18 cellular contexts compared by ENCODE assay signal in the genomic region with DNA sequence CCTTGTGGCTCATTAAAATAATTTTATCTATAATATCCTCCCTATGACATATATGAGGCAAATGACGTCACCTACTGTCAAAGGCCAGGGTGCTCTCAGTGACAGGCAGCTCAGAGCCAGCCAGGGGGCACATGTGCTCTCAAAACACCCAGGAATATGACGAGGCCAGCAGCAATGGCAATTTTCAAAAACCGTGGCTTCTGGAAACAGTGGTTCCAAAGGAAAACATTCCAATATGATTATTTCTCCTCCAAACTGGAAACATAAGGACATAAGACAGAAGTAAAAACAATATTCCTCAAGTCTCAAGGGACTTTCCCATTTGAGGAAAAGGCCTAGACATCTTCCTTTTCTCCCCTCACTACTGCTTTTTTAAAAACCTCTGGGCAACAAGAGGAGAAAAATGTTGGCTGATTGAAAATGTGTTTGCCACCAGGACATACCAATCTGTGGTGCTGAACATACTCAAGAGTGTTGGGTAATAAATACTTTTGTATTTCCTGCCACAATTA. TPM values are rescaled to one million over a fixed set of nuclear protein-coding genes. Genes with fewer than 3 reads are reported as not detected.
DNase-seq lines count a peak whose midpoint lies in the region; ATAC-seq and TF ChIP-seq lines count a peak whose summit lies in the region.
"Had no signal": no experiment of that assay in that cellular context is flagged by ENCODE, and none has a peak within 500 bp of the region (broad histone marks: within the 10 kb centered on the region; RNA-seq: fewer than 3 reads in every experiment).

No MANE protein-coding gene starts in this region.

- no peak for DNase-seq in left ventricle myocardium inferior
- DNase-seq in Right ventricle myocardium superior = no peak
- DNase-seq in adipocyte (ENCODE audit: low read depth) = peak; percentile 79
- peak; percentile 25 to 61 for DNase-seq in fibroblast of lung (ENCODE audit: low read depth in 2 of 2)
- no peak for DNase-seq in stomach
- no peak for DNase-seq in mucosa of descending colon
- DNase-seq in sciatic nerve (ENCODE audit: low spot score) = no peak
- DNase-seq: activated CD8-positive, alpha-beta memory T cell treated with anti-CD3 and anti-CD28 coated beads, Interleukin-2, amount 10 ng/mL, durations not matched to agents 7 days and 5 days; activated gamma-delta T cell treated with Interleukin-2 at 50 U/mL for 16 hours; H7; NCI-H1092; NCI-H2171 treated with DMSO at 0.1 percent for 48 hours; NCI-H774 had no signal

- H3K27me3 ChIP-seq in left ventricle myocardium inferior (ENCODE audit: low read depth) (no peaks in the 10 kb centered on the region), adipocyte (replicated peaks; ENCODE audit: control insufficient read depth, insufficient read depth, low read length) (no peaks in the 10 kb centered on the region), fibroblast of lung (ENCODE audit: control insufficient read depth, insufficient read depth, low read length) (no peaks in the 10 kb centered on the region), stomach (no peaks in the 10 kb centered on the region)

- 46 to 68% (median 53%) methylated on average over 3 of the region's 3 CpGs for WGBS in stomach, 5 donors

- ATAC-seq in Right ventricle myocardium superior (ENCODE audit: poor library complexity) (no peak), HG03354 (IDR thresholded peaks at IDR 0.05; ENCODE audit: poor library complexity, severe bottlenecking, unreplicated experiment) (no peak), mucosa of descending colon (no peak), sciatic nerve (no peak)
- ATAC-seq: A549; activated CD4-positive, CD25-positive, alpha-beta regulatory T cell treated with anti-CD3 and anti-CD28 coated beads, Interleukin-2, amount 50 U/mL, for 24 hours; activated CD8-positive, alpha-beta memory T cell treated with anti-CD3 and anti-CD28 coated beads, Interleukin-2, amount 10 ng/mL, durations not matched to agents 7 days and 5 days; Panc1 had no signal

- H4K20me1 ChIP-seq in fibroblast of lung (ENCODE audit: control insufficient read depth, extremely low read depth, insufficient read depth, low read length) = no peaks in the 10 kb centered on the region

- no peak for TF ChIP-seq EP300 in stomach (IDR thresholded peaks at IDR 0.05)

- intact Hi-C loops in left ventricle myocardium inferior (cut with micrococcal nuclease) = no loop called here
- intact Hi-C loops in Right ventricle myocardium superior (cut with DNase I) = no loop called here
- intact Hi-C loops in stomach (cut with DNase I; ENCODE audit: low total_unique reads) = no loop called here
- intact Hi-C loops in mucosa of descending colon (cut with DNase I, micrococcal nuclease) = no loop called here
- intact Hi-C loops in sciatic nerve (cut with DNase I) = no loop called here

- H3K9me3 ChIP-seq in left ventricle myocardium inferior (replicated peaks) = no peaks in the 10 kb centered on the region
- no peaks in the 10 kb centered on the region for H3K9me3 ChIP-seq in adipocyte (ENCODE audit: control insufficient read depth, low read length)
- no peaks in the 10 kb centered on the region for H3K9me3 ChIP-seq in fibroblast of lung (ENCODE audit: control insufficient read depth, insufficient read depth, low read depth, low read length)
- no peaks in the 10 kb centered on the region for H3K9me3 ChIP-seq in stomach
- no peaks in the 10 kb centered on the region for H3K9me3 ChIP-seq in mucosa of descending colon
- H3K9me3 ChIP-seq: A549 had no signal

- H3K4me1 ChIP-seq in left ventricle myocardium inferior = peaks cover 76% of the 10 kb centered on the region
- peaks cover 3% of the 10 kb centered on the region for H3K4me1 ChIP-seq in adipocyte (ENCODE audit: control insufficient read depth, insufficient read depth, low read length)
- peaks cover 25% of the 10 kb centered on the region for H3K4me1 ChIP-seq in fibroblast of lung (ENCODE audit: control insufficient read depth, extremely low read depth, insufficient read depth, low read length)
- H3K4me1 ChIP-seq in stomach = peaks cover 18 to 68% (median 51%) of the 10 kb centered on the region in 4 donors
- no peaks in the 10 kb centered on the region for H3K4me1 ChIP-seq in mucosa of descending colon (ENCODE audit: low read depth)
- H3K4me1 ChIP-seq: A549 had no signal

- H2AFZ ChIP-seq in fibroblast of lung (ENCODE audit: low read length) = no peak overlapping the region

- no peak overlapping the region for H3K4me2 ChIP-seq in fibroblast of lung (ENCODE audit: extremely low read depth, insufficient read depth, low read length)
- H3K4me2 ChIP-seq: A549 had no signal

- TF ChIP-seq CTCF in left ventricle myocardium inferior (IDR thresholded peaks at IDR 0.05; ENCODE audit: borderline replicate concordance) (no peak), fibroblast of lung (conservative IDR thresholded peaks at IDR 0.05 in 1 of 2, IDR thresholded peaks at IDR 0.05 in 1 of 2; ENCODE audit: low read depth in 1 of 2, low read length in 2 of 2) (no peak), stomach (IDR thresholded peaks at IDR 0.05) (no peak), mucosa of descending colon (IDR thresholded peaks at IDR 0.05) (no peak)

- peak overlapping the region; percentile 38 for H3K27ac ChIP-seq in left ventricle myocardium inferior (replicated peaks)
- no peak overlapping the region for H3K27ac ChIP-seq in fibroblast of lung (ENCODE audit: insufficient read depth, low read length)
- peak overlapping the region; percentile 15 to 83 (median 67) for H3K27ac ChIP-seq in stomach
- H3K27ac ChIP-seq: A549, skin epidermis had no signal

- TF ChIP-seq POLR2A in stomach (IDR thresholded peaks at IDR 0.05) = no peak

- H3K4me3 ChIP-seq in left ventricle myocardium inferior (no peak overlapping the region), adipocyte (ENCODE audit: low read length) (no peak overlapping the region), fibroblast of lung (replicated peaks in 1 of 4; ENCODE audit: control extremely low read depth in 1 of 4, insufficient read depth in 1 of 4, low read depth in 3 of 4, low read length in 4 of 4) (no peak overlapping the region), stomach (no peak overlapping the region), mucosa of descending colon (no peak overlapping the region)
- H3K4me3 ChIP-seq: A549, skin epidermis had no signal

- H3K36me3 ChIP-seq in left ventricle myocardium inferior (no peaks in the 10 kb centered on the region), adipocyte (ENCODE audit: control insufficient read depth, insufficient read depth, low read length, severe bottlenecking) (no peaks in the 10 kb centered on the region), fibroblast of lung (ENCODE audit: control insufficient read depth, insufficient read depth, low read length) (peaks cover 3% of the 10 kb centered on the region), stomach (no peaks in the 10 kb centered on the region), mucosa of descending colon (ENCODE audit: low read depth) (no peaks in the 10 kb centered on the region)

- H3K9ac ChIP-seq in adipocyte (ENCODE audit: low read length) = no peak overlapping the region
- H3K9ac ChIP-seq in fibroblast of lung (ENCODE audit: insufficient read depth, low read length) = no peak overlapping the region

- H3K79me2 ChIP-seq in fibroblast of lung (ENCODE audit: control insufficient read depth, insufficient read depth, low read length) = peaks cover 44% of the 10 kb centered on the region

RNA-seq across cellular contexts. Expression of gene RNF152, which starts 40.8 kb away (rescaled TPM):
- total RNA-seq in left ventricle myocardium inferior = 10.4 TPM
- total RNA-seq in Right ventricle myocardium superior = 11.4 TPM
- 15.2 and 24.4 TPM in 2 replicates for total RNA-seq in fibroblast of lung
- 18.3 and 20.0 TPM in 2 replicates for polyA plus RNA-seq in fibroblast of lung
- polyA plus RNA-seq in fibroblast of lung (2012) = 10.3 and 11.2 TPM in 2 replicates
- 74.0 and 127 TPM in 2 replicates for polyA minus RNA-seq in fibroblast of lung (ENCODE audit: low replicate concordance)
- total RNA-seq in stomach = 10 to 100 TPM; 15.2 to 99.9 (median 55.2) TPM
- 1 to 10 TPM; 1.4 to 7.3 (median 6.4) TPM for polyA plus RNA-seq in stomach
- 10 to 100 TPM; 61.0 to 99.8 (median 98.0) TPM for total RNA-seq in mucosa of descending colon
- 13.3 TPM for total RNA-seq in sciatic nerve

Comparison
In these comparisons a context has a peak if more than half of its experiments do, and no peak if none do; other contexts are left out.
1. DNase-seq: peak in adipocyte (single experiment) and fibroblast of lung (2 of 2); none in left ventricle myocardium inferior (single experiment), Right ventricle myocardium superior (single experiment), stomach (single experiment), mucosa of descending colon (0 of 3) and sciatic nerve (single experiment).